Comparison of ENCODE assay signal across 14 cellular contexts in genomic region chr17:66715076-66715675, GRCh38.
DNase-seq lines count a peak whose midpoint lies in the region; ATAC-seq and TF ChIP-seq lines count a peak whose summit lies in the region.
"Had no signal": no experiment of that assay in that cellular context is flagged by ENCODE, and none has a peak within 500 bp of the region (broad histone marks: within the 10 kb centered on the region; RNA-seq: fewer than 3 reads in every experiment).

No MANE protein-coding gene starts in this region.

- H3K36me3 ChIP-seq in Panc1 (ENCODE audit: control insufficient read depth, insufficient read depth, low read length), result no peaks in the 10 kb centered on the region
- H3K36me3 ChIP-seq: HAP-1, heart left ventricle had no signal

- H3K9me3 ChIP-seq in Panc1 (ENCODE audit: control insufficient read depth, insufficient read depth, low read depth, low read length), result no peaks in the 10 kb centered on the region
- H3K9me3 ChIP-seq: BLaER1 treated with 17β-estradiol and CSF1 and Interleukin-3, amounts not matched to agents 10 nM and 100 nM; HAP-1; heart left ventricle; SK-N-SH had no signal

- no peak for TF ChIP-seq CTCF in Panc1 (IDR thresholded peaks at IDR 0.05)

- no peak overlapping the region for H3K4me3 ChIP-seq in Panc1 (ENCODE audit: low read depth in 2 of 2, low read length in 2 of 2)
- H3K4me3 ChIP-seq: BLaER1 treated with 17β-estradiol and CSF1 and Interleukin-3, amounts not matched to agents 10 nM and 100 nM; HAP-1; heart left ventricle; skin epidermis had no signal

- intact Hi-C loops in Panc1 (cut with micrococcal nuclease; ENCODE audit: unreplicated experiment) (no loop called here), sciatic nerve (cut with DNase I) (loop anchor here (10.0 kb wide), 1 partner anchor 190 kb away; no protein-coding TSS in a partner anchor)

- in situ Hi-C loops in Panc1 (cut with HindIII; ENCODE audit: low pct_unique_long_range_greater_than_20kb, low sequenced_read_pairs), result no loop called here

- DNase-seq in NCI-H1417 (lab: John Stamatoyannopoulos, UW), result peak in 2 of 3 experiments; percentile 49 to 64
- no peak for DNase-seq in NCI-H1417 treated with DMSO at 0.1 percent for 48 hours (lab: John Stamatoyannopoulos, UW)
- no peak for DNase-seq in Panc1 (ENCODE audit: low read depth, low spot score)
- peak; percentile 16 for DNase-seq in globus pallidus (ENCODE audit: low spot score)
- no peak for DNase-seq in sciatic nerve (ENCODE audit: low spot score)
- DNase-seq in NCI-H748 (lab: John Stamatoyannopoulos, UW; ENCODE audit: unreplicated experiment), result no peak
- DNase-seq: activated CD4-positive, alpha-beta T cell treated with anti-CD3 and anti-CD28 coated beads, Interleukin-2, amount 50 U/mL, for 48 hours; heart left ventricle had no signal

- POLR2A ChIA-PET in Panc1 (lab: Charles Lee), result interaction anchor here (0.6 kb wide), 1 partner anchor 178 kb away, joined by 3 read pairs; no protein-coding TSS in a partner anchor

- no TSS peak for BruUV-seq in Panc1 (replicated peaks; lab: Mats Ljungman, UMichigan)

- ATAC-seq in Panc1 (no peak), sciatic nerve (peak; percentile 54), HG03378 (IDR thresholded peaks at IDR 0.05; ENCODE audit: unreplicated experiment) (no peak), HG02970 (IDR thresholded peaks at IDR 0.05; ENCODE audit: low FRiP score, unreplicated experiment) (no peak)

- CTCF ChIA-PET in Panc1 (lab: Charles Lee), result interaction anchor here (0.7 kb wide), 1 partner anchor 10 kb away, joined by 4 read pairs; no protein-coding TSS in a partner anchor

- H3K27me3 ChIP-seq in Panc1 (ENCODE audit: control insufficient read depth, insufficient read depth, low read length), result no peaks in the 10 kb centered on the region
- H3K27me3 ChIP-seq: BLaER1 treated with 17β-estradiol and CSF1 and Interleukin-3, amounts not matched to agents 10 nM and 100 nM; heart left ventricle had no signal

- H3K4me1 ChIP-seq in Panc1 (ENCODE audit: control insufficient read depth, insufficient read depth, low read length), result peaks cover 25% of the 10 kb centered on the region

- H3K27ac ChIP-seq in Panc1 (ENCODE audit: low read length), result peak overlapping the region; percentile 17; the same call in 1 of the 2 replicates
- H3K27ac ChIP-seq: BLaER1 treated with 17β-estradiol and CSF1 and Interleukin-3, amounts not matched to agents 10 nM and 100 nM had no signal

Comparison
In these comparisons a context has a peak if more than half of its experiments do, and no peak if none do; other contexts are left out.
1. DNase-seq: peak in NCI-H1417 (2 of 3) and globus pallidus (single experiment); none in NCI-H1417 treated with DMSO at 0.1 percent for 48 hours (single experiment), Panc1 (single experiment), sciatic nerve (single experiment) and NCI-H748 (single experiment).